Comparison of ENCODE assay signal across 17 cellular contexts in genomic region chr9:88302579-88303324, GRCh38.
DNase-seq lines count a peak whose midpoint lies in the region; ATAC-seq and TF ChIP-seq lines count a peak whose summit lies in the region.
"Had no signal": no experiment of that assay in that cellular context is flagged by ENCODE, and none has a peak within 500 bp of the region (broad histone marks: within the 10 kb centered on the region; RNA-seq: fewer than 3 reads in every experiment).

No MANE protein-coding gene starts in this region.

- peaks cover 12% of the 10 kb centered on the region for H3K36me3 Mint-ChIP-seq in activated CD4-positive, alpha-beta T cell treated with anti-CD3 and anti-CD28 coated beads, Interleukin-2, amount 10 ng/mL, durations not matched to agents 24 days and 14 days (ENCODE audit: low read depth)
- H3K36me3 Mint-ChIP-seq in activated CD8-positive, alpha-beta T cell treated with anti-CD3 and anti-CD28 coated beads, Interleukin-2, amount 10 ng/mL, durations not matched to agents 7 days and 5 days (ENCODE audit: low read depth), result peaks cover 12% of the 10 kb centered on the region
- peaks cover 5% of the 10 kb centered on the region for H3K36me3 Mint-ChIP-seq in glutamatergic neuron (ENCODE audit: unreplicated experiment)

- H3K36me3 ChIP-seq in BE2C, result no peaks in the 10 kb centered on the region
- H3K36me3 ChIP-seq in WERI-Rb-1, result no peaks in the 10 kb centered on the region
- H3K36me3 ChIP-seq: Peyer's patch had no signal

- no peaks in the 10 kb centered on the region for H3K9me3 ChIP-seq in BE2C
- no peaks in the 10 kb centered on the region for H3K9me3 ChIP-seq in WERI-Rb-1 (ENCODE audit: severe bottlenecking)
- H3K9me3 ChIP-seq: Peyer's patch had no signal

- peaks cover 3% of the 10 kb centered on the region for H3K27me3 Mint-ChIP-seq in activated CD4-positive, alpha-beta T cell treated with anti-CD3 and anti-CD28 coated beads, Interleukin-2, amount 10 ng/mL, durations not matched to agents 24 days and 14 days
- H3K27me3 Mint-ChIP-seq in activated CD8-positive, alpha-beta T cell treated with anti-CD3 and anti-CD28 coated beads, Interleukin-2, amount 10 ng/mL, durations not matched to agents 7 days and 5 days (ENCODE audit: low read depth), result peaks cover 3% of the 10 kb centered on the region
- no peaks in the 10 kb centered on the region for H3K27me3 Mint-ChIP-seq in glutamatergic neuron (ENCODE audit: unreplicated experiment)
- H3K27me3 Mint-ChIP-seq: CD4-positive, alpha-beta T cell had no signal

- intact Hi-C loops in activated CD4-positive, alpha-beta T cell treated with anti-CD3 and anti-CD28 coated beads, Interleukin-2, amount 10 ng/mL, durations not matched to agents 24 days and 14 days (cut with micrococcal nuclease), result loop anchor here (10.0 kb wide), 1 partner anchor 132 kb away; no protein-coding TSS in a partner anchor

- ATAC-seq in activated CD8-positive, alpha-beta T cell treated with anti-CD3 and anti-CD28 coated beads, Interleukin-2, amount 10 ng/mL, durations not matched to agents 7 days and 5 days, result no peak

- POLR2A ChIA-PET in activated CD8-positive, alpha-beta T cell treated with anti-CD3 and anti-CD28 coated beads, Interleukin-2, amount 10 ng/mL, durations not matched to agents 7 days and 5 days (lab: Charles Lee), result interaction anchor here (2.8 kb wide), 1 partner anchor 10 kb away, joined by 21 read pairs; no protein-coding TSS in a partner anchor

- no peak overlapping the region for H3K4me3 ChIP-seq in BE2C (ENCODE audit: low read depth, low read length)
- H3K4me3 ChIP-seq in WERI-Rb-1 (ENCODE audit: low read depth, low read length), result no peak overlapping the region
- H3K4me3 ChIP-seq: Peyer's patch had no signal

- H3K4me1 ChIP-seq in BE2C, result peaks cover 18% of the 10 kb centered on the region
- H3K4me1 ChIP-seq: Peyer's patch had no signal

- CTCF ChIA-PET in activated CD8-positive, alpha-beta T cell treated with anti-CD3 and anti-CD28 coated beads, Interleukin-2, amount 10 ng/mL, durations not matched to agents 7 days and 5 days (lab: Charles Lee), result interaction anchor here (1.5 to 2.8 kb wide), 2 partner anchors 16 to 52 kb away, joined by 3 to 8 read pairs; no protein-coding TSS in a partner anchor

- no peak overlapping the region for H3K27ac ChIP-seq in caudate nucleus (ENCODE audit: low read depth, low read length)
- H3K27ac ChIP-seq in WERI-Rb-1, result no peak overlapping the region
- H3K27ac ChIP-seq: Peyer's patch had no signal

- H3K9me3 Mint-ChIP-seq in activated CD4-positive, alpha-beta T cell treated with anti-CD3 and anti-CD28 coated beads, Interleukin-2, amount 10 ng/mL, durations not matched to agents 24 days and 14 days, result peaks cover 18% of the 10 kb centered on the region
- peaks cover 4% of the 10 kb centered on the region for H3K9me3 Mint-ChIP-seq in activated CD8-positive, alpha-beta T cell treated with anti-CD3 and anti-CD28 coated beads, Interleukin-2, amount 10 ng/mL, durations not matched to agents 7 days and 5 days (ENCODE audit: insufficient read depth)
- H3K9me3 Mint-ChIP-seq in glutamatergic neuron (ENCODE audit: unreplicated experiment), result no peaks in the 10 kb centered on the region
- H3K9me3 Mint-ChIP-seq: CD4-positive, alpha-beta T cell had no signal

- no peak for DNase-seq in activated CD4-positive, alpha-beta T cell treated with anti-CD3 and anti-CD28 coated beads, Interleukin-2, amount 10 ng/mL, durations not matched to agents 24 days and 14 days
- DNase-seq in activated CD4-positive, alpha-beta T cell treated with anti-CD3 and anti-CD28 coated beads, Interleukin-2, amount 50 U/mL, for 48 hours, result no peak
- DNase-seq in BE2C, result peak; percentile 67
- no peak for DNase-seq in activated CD8-positive, alpha-beta T cell treated with anti-CD3 and anti-CD28 coated beads, Interleukin-2, amount 10 ng/mL, durations not matched to agents 7 days and 5 days
- DNase-seq in glutamatergic neuron, result no peak
- DNase-seq in caudate nucleus (lab: John Stamatoyannopoulos, UW), result no peak
- DNase-seq in SKM-1 (lab: John Stamatoyannopoulos, UW; ENCODE audit: unreplicated experiment), result no peak
- no peak for DNase-seq in WERI-Rb-1
- DNase-seq: AML-193; Calu3; CD4-positive, alpha-beta T cell; H7; MM.1S; NCI-H187 treated with DMSO at 0.1 percent for 48 hours; NCI-H446; NCI-H774; Peyer's patch had no signal

- H3K27me3 ChIP-seq in BE2C (no peaks in the 10 kb centered on the region), WERI-Rb-1 (ENCODE audit: insufficient read depth, low read depth, severe bottlenecking) (no peaks in the 10 kb centered on the region)
- H3K27me3 ChIP-seq: Peyer's patch had no signal

- H3K27ac Mint-ChIP-seq in activated CD4-positive, alpha-beta T cell treated with anti-CD3 and anti-CD28 coated beads, Interleukin-2, amount 10 ng/mL, durations not matched to agents 24 days and 14 days, result peak overlapping the region; percentile 92
- peak overlapping the region; percentile 46 for H3K27ac Mint-ChIP-seq in activated CD8-positive, alpha-beta T cell treated with anti-CD3 and anti-CD28 coated beads, Interleukin-2, amount 10 ng/mL, durations not matched to agents 7 days and 5 days
- peak overlapping the region; percentile 35 for H3K27ac Mint-ChIP-seq in glutamatergic neuron (ENCODE audit: unreplicated experiment)
- H3K27ac Mint-ChIP-seq: CD4-positive, alpha-beta T cell had no signal

- H3K4me3 Mint-ChIP-seq in activated CD4-positive, alpha-beta T cell treated with anti-CD3 and anti-CD28 coated beads, Interleukin-2, amount 10 ng/mL, durations not matched to agents 24 days and 14 days, result peak overlapping the region; percentile 62
- H3K4me3 Mint-ChIP-seq in activated CD8-positive, alpha-beta T cell treated with anti-CD3 and anti-CD28 coated beads, Interleukin-2, amount 10 ng/mL, durations not matched to agents 7 days and 5 days, result no peak overlapping the region
- H3K4me3 Mint-ChIP-seq in glutamatergic neuron (ENCODE audit: unreplicated experiment), result no peak overlapping the region
- H3K4me3 Mint-ChIP-seq: CD4-positive, alpha-beta T cell had no signal

- TF ChIP-seq CTCF in BE2C (IDR thresholded peaks at IDR 0.05; ENCODE audit: low read depth, low read length) (peak; percentile 19; the same call in 1 of the 2 replicates), glutamatergic neuron (IDR thresholded peaks at IDR 0.05; ENCODE audit: partially characterized antibody, unreplicated experiment) (no peak), WERI-Rb-1 (IDR thresholded peaks at IDR 0.05; ENCODE audit: low read depth, low read length) (no peak)

- H3K4me1 Mint-ChIP-seq in activated CD4-positive, alpha-beta T cell treated with anti-CD3 and anti-CD28 coated beads, Interleukin-2, amount 10 ng/mL, durations not matched to agents 24 days and 14 days, result peaks cover 45% of the 10 kb centered on the region
- peaks cover 47% of the 10 kb centered on the region for H3K4me1 Mint-ChIP-seq in activated CD8-positive, alpha-beta T cell treated with anti-CD3 and anti-CD28 coated beads, Interleukin-2, amount 10 ng/mL, durations not matched to agents 7 days and 5 days (ENCODE audit: low read depth)
- peaks cover 19% of the 10 kb centered on the region for H3K4me1 Mint-ChIP-seq in glutamatergic neuron (ENCODE audit: low read depth, unreplicated experiment)

Comparison
In these comparisons a context has a peak if more than half of its experiments do, and no peak if none do; other contexts are left out.
1. H3K27ac Mint-ChIP-seq: peak in every context shown above with its lines; median percentile 92 in activated CD4-positive, alpha-beta T cell treated with anti-CD3 and anti-CD28 coated beads, Interleukin-2, amount 10 ng/mL, durations not matched to agents 24 days and 14 days; 46 in activated CD8-positive, alpha-beta T cell treated with anti-CD3 and anti-CD28 coated beads, Interleukin-2, amount 10 ng/mL, durations not matched to agents 7 days and 5 days; 35 in glutamatergic neuron.